Comparison of ENCODE assay signal across 16 cellular contexts in the genomic region with DNA sequence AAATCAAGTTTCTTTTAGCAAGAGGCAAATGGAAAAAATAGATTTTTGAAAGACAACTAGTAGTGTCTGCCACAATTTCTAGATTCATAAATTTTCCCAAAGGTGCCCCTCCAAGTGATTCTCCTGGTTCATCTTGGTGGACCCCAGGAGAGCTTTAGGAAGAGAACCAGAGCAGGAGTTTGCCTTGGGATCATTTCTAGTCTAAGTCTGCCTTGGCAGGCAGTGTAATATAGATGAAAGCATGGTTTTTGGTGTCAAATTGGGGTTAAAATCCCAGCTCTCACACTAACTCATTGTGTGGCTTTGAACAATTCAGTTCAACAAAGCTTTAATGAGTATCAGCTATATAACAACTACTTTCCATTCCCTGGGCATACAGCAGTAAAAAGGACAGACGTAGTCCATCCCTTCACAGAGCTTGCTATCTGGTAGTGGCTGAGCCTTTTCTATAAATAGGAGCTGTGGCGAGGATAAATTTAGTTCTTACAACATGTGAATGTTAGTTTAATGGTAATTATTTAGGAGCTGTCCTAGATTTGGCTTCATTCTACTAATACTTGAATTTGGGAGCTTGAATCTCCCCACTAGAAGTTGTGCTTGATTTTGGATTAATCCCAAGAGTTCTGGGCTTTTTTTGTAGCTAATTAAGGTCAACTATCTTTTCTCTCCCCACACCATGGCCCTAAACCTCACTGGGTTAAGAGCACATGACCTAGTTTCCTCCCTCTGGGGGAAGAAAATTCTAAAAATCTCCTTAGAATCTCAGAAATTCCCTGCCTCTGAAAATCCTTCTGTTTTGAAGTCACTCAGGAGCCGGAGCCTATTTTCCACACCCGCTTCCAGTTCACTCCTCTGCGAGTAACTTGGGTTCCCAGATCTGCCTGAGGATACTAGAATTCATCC.
DNase-seq lines count a peak whose midpoint lies in the region; ATAC-seq, FAIRE-seq and TF ChIP-seq lines count a peak whose summit lies in the region.
"Had no signal": no experiment of that assay in that cellular context is flagged by ENCODE, and none has a peak within 500 bp of the region (broad histone marks: within the 10 kb centered on the region; RNA-seq: fewer than 3 reads in every experiment).

No MANE protein-coding gene starts in this region.

- H3K27ac ChIP-seq in gastroesophageal sphincter (peak overlapping the region; percentile 81 to 97 (median 83)), upper lobe of left lung (peak overlapping the region; percentile 23 to 63 (median 50))

- 13 to 29% methylated on average over 3 to 5 of the region's 5 CpGs for WGBS in gastroesophageal sphincter (ENCODE audit: low coverage in 1 of 2), 2 donors
- 66 to 78% methylated on average over 5 of the region's 5 CpGs for WGBS in upper lobe of left lung, 2 donors

- H3K36me3 ChIP-seq in adipocyte (ENCODE audit: control insufficient read depth, insufficient read depth, low read length, severe bottlenecking) (no peaks in the 10 kb centered on the region), gastroesophageal sphincter (no peaks in the 10 kb centered on the region), upper lobe of left lung (no peaks in the 10 kb centered on the region)

- H3K4me1 ChIP-seq in adipocyte (ENCODE audit: control insufficient read depth, insufficient read depth, low read length) = peaks cover 33% of the 10 kb centered on the region
- H3K4me1 ChIP-seq in gastroesophageal sphincter = peaks cover 7 to 34% (median 8%) of the 10 kb centered on the region in 3 donors
- H3K4me1 ChIP-seq in upper lobe of left lung = no peaks in the 10 kb centered on the region

- no peak overlapping the region for H3K4me3 Mint-ChIP-seq in nephron
- H3K4me3 Mint-ChIP-seq: activated naive CD4-positive, alpha-beta T cell treated with anti-CD3 and anti-CD28 coated beads for 36 hours; central memory CD8-positive, alpha-beta T cell; stimulated activated naive B cell treated with anti-CD40 and anti-IgM and Interleukin-4, amounts not matched to agents 10 μg/mL and 1 μg/mL and 100 μg/mL, for 72 hours; WTC11 had no signal

- peak overlapping the region in 2 of 3 experiments; percentile 8 to 29 for H3K27ac Mint-ChIP-seq in nephron
- H3K27ac Mint-ChIP-seq: activated naive CD4-positive, alpha-beta T cell treated with anti-CD3 and anti-CD28 coated beads for 36 hours; stimulated activated naive B cell treated with anti-CD40 and anti-IgM and Interleukin-4, amounts not matched to agents 10 μg/mL and 1 μg/mL and 100 μg/mL, for 72 hours; WTC11 had no signal

- H3K27me3 ChIP-seq in adipocyte (replicated peaks; ENCODE audit: control insufficient read depth, insufficient read depth, low read length) = no peaks in the 10 kb centered on the region
- H3K27me3 ChIP-seq in gastroesophageal sphincter = no peaks in the 10 kb centered on the region
- no peaks in the 10 kb centered on the region for H3K27me3 ChIP-seq in upper lobe of left lung

- peaks cover 13% of the 10 kb centered on the region for H3K4me1 Mint-ChIP-seq in nephron
- H3K4me1 Mint-ChIP-seq: central memory CD8-positive, alpha-beta T cell; stimulated activated naive B cell treated with anti-CD40 and anti-IgM and Interleukin-4, amounts not matched to agents 10 μg/mL and 1 μg/mL and 100 μg/mL, for 72 hours; WTC11 had no signal

- H3K9me3 ChIP-seq in adipocyte (ENCODE audit: control insufficient read depth, low read length) (no peaks in the 10 kb centered on the region), gastroesophageal sphincter (no peaks in the 10 kb centered on the region), upper lobe of left lung (no peaks in the 10 kb centered on the region)

- peaks cover 3% of the 10 kb centered on the region for H3K9me3 Mint-ChIP-seq in nephron
- H3K9me3 Mint-ChIP-seq: activated naive CD4-positive, alpha-beta T cell treated with anti-CD3 and anti-CD28 coated beads for 36 hours; central memory CD8-positive, alpha-beta T cell; stimulated activated naive B cell treated with anti-CD40 and anti-IgM and Interleukin-4, amounts not matched to agents 10 μg/mL and 1 μg/mL and 100 μg/mL, for 72 hours; WTC11 had no signal

- H3K4me3 ChIP-seq in adipocyte (ENCODE audit: low read length) (peak overlapping the region; percentile 74), gastroesophageal sphincter (no peak overlapping the region), upper lobe of left lung (no peak overlapping the region)

- DNase-seq in adipocyte (ENCODE audit: low read depth) = no peak
- no peak for DNase-seq in upper lobe of left lung
- no peak for DNase-seq in D721Med (ENCODE audit: insufficient read length, low spot score)
- no peak for DNase-seq in GM19239 (ENCODE audit: insufficient read length, low spot score)
- DNase-seq in NCI-H1694 treated with DMSO at 0.1 percent for 48 hours (lab: John Stamatoyannopoulos, UW) = no peak
- DNase-seq: activated naive CD4-positive, alpha-beta T cell treated with anti-CD3 and anti-CD28 coated beads for 36 hours; midbrain; NCI-H1048; NCI-H2227 treated with DMSO at 0.1 percent for 48 hours; stimulated activated CD4-positive, alpha-beta T cell treated with anti-CD3 and anti-CD28 coated beads, Interleukin-4, amount 100 ng/mL, for 4 hours; stimulated activated naive B cell treated with anti-CD40 and anti-IgM and Interleukin-4, amounts not matched to agents 10 μg/mL and 1 μg/mL and 100 μg/mL, for 72 hours had no signal

- no peak for TF ChIP-seq POLR2A in gastroesophageal sphincter (IDR thresholded peaks at IDR 0.05)
- TF ChIP-seq POLR2A in upper lobe of left lung (IDR thresholded peaks at IDR 0.05) = no peak

- ATAC-seq in gastroesophageal sphincter = peak; percentile 82
- ATAC-seq in upper lobe of left lung (ENCODE audit: low FRiP score in 2 of 2) = peak; percentile 41 to 65
- ATAC-seq in HG03378 (IDR thresholded peaks at IDR 0.05; ENCODE audit: unreplicated experiment) = no peak
- ATAC-seq: stimulated activated naive B cell treated with anti-CD40 and anti-IgM and Interleukin-4, amounts not matched to agents 10 μg/mL and 1 μg/mL and 100 μg/mL, for 72 hours; WTC11 had no signal

- TF ChIP-seq EP300 in gastroesophageal sphincter (IDR thresholded peaks at IDR 0.05) = no peak
- TF ChIP-seq EP300 in upper lobe of left lung (IDR thresholded peaks at IDR 0.05) = no peak

- H3K27me3 Mint-ChIP-seq in nephron (ENCODE audit: low read depth) = no peaks in the 10 kb centered on the region
- H3K27me3 Mint-ChIP-seq: stimulated activated naive B cell treated with anti-CD40 and anti-IgM and Interleukin-4, amounts not matched to agents 10 μg/mL and 1 μg/mL and 100 μg/mL, for 72 hours had no signal

- no peak for TF ChIP-seq CTCF in gastroesophageal sphincter (IDR thresholded peaks at IDR 0.05)
- no peak for TF ChIP-seq CTCF in nephron (IDR thresholded peaks at IDR 0.05; ENCODE audit: unreplicated experiment in 3 of 3)
- no peak for TF ChIP-seq CTCF in upper lobe of left lung (IDR thresholded peaks at IDR 0.05)
- no peak for TF ChIP-seq CTCF in D721Med (IDR thresholded peaks at IDR 0.05; ENCODE audit: insufficient read depth, missing control alignments)

- no peaks in the 10 kb centered on the region for H3K36me3 Mint-ChIP-seq in nephron (ENCODE audit: low read depth)
- H3K36me3 Mint-ChIP-seq: stimulated activated naive B cell treated with anti-CD40 and anti-IgM and Interleukin-4, amounts not matched to agents 10 μg/mL and 1 μg/mL and 100 μg/mL, for 72 hours; WTC11 had no signal

- peak overlapping the region; percentile 87 for H3K9ac ChIP-seq in adipocyte (ENCODE audit: low read length)

- FAIRE-seq in D721Med (lab: Jason Lieb, UNC) (no peak), GM19239 (lab: Jason Lieb, UNC) (no peak)
